In genomic region chr20:59159091-59159821, GRCh38 we compare ENCODE assay signal across 10 cellular contexts. TPM values are rescaled to one million over a fixed set of nuclear protein-coding genes. Genes with fewer than 3 reads are reported as not detected.
DNase-seq lines count a peak whose midpoint lies in the region; ATAC-seq and TF ChIP-seq lines count a peak whose summit lies in the region.
"Had no signal": no experiment of that assay in that cellular context is flagged by ENCODE, and none has a peak within 500 bp of the region (broad histone marks: within the 10 kb centered on the region; RNA-seq: fewer than 3 reads in every experiment).

No MANE protein-coding gene starts in this region.

- H2AFZ ChIP-seq in osteoblast (ENCODE audit: low read length) (no peak overlapping the region), trophoblast cell (ENCODE audit: insufficient read depth, low read length, poor library complexity) (no peak overlapping the region)
- H2AFZ ChIP-seq: parathyroid adenoma had no signal

- ATAC-seq in stimulated activated memory B cell treated with anti-CD40 and anti-IgM and Interleukin-4, amounts not matched to agents 10 μg/mL and 1 μg/mL and 100 μg/mL, for 72 hours = peak; percentile 58
- ATAC-seq in GM18867 (IDR thresholded peaks at IDR 0.05; ENCODE audit: unreplicated experiment) = no peak

- no peaks in the 10 kb centered on the region for H3K36me3 Mint-ChIP-seq in endodermal cell (ENCODE audit: low read depth)
- H3K36me3 Mint-ChIP-seq in stimulated activated memory B cell treated with anti-CD40 and anti-IgM and Interleukin-4, amounts not matched to agents 10 μg/mL and 1 μg/mL and 100 μg/mL, for 72 hours = no peaks in the 10 kb centered on the region
- H3K36me3 Mint-ChIP-seq: brain had no signal

- H3K27me3 ChIP-seq in endodermal cell (ENCODE audit: control insufficient read depth, insufficient read depth, low read length, poor library complexity, severe bottlenecking) = no peaks in the 10 kb centered on the region
- H3K27me3 ChIP-seq in osteoblast (ENCODE audit: insufficient read depth, low read length) = no peaks in the 10 kb centered on the region
- no peaks in the 10 kb centered on the region for H3K27me3 ChIP-seq in trophoblast cell (ENCODE audit: insufficient read depth, low read length)

- no peaks in the 10 kb centered on the region for H4K20me1 ChIP-seq in osteoblast (ENCODE audit: insufficient read depth, low read length)

- no peak overlapping the region for H3K27ac Mint-ChIP-seq in endodermal cell
- H3K27ac Mint-ChIP-seq in stimulated activated memory B cell treated with anti-CD40 and anti-IgM and Interleukin-4, amounts not matched to agents 10 μg/mL and 1 μg/mL and 100 μg/mL, for 72 hours = peak overlapping the region; percentile 60
- H3K27ac Mint-ChIP-seq: brain had no signal

- no peaks in the 10 kb centered on the region for H3K79me1 ChIP-seq in trophoblast cell (ENCODE audit: low read length)

- H3K4me1 ChIP-seq in endodermal cell (ENCODE audit: control insufficient read depth, insufficient read depth, low read length) (no peaks in the 10 kb centered on the region), osteoblast (ENCODE audit: insufficient read depth, low read length) (no peaks in the 10 kb centered on the region), trophoblast cell (ENCODE audit: control insufficient read depth in 1 of 2, insufficient read depth in 2 of 2, low read length in 2 of 2) (no peaks in the 10 kb centered on the region)
- H3K4me1 ChIP-seq: parathyroid adenoma had no signal

- H3K4me3 ChIP-seq in endodermal cell (ENCODE audit: low read length) (no peak overlapping the region), osteoblast (ENCODE audit: insufficient read depth, low read length) (no peak overlapping the region), trophoblast cell (ENCODE audit: low read depth, low read length) (no peak overlapping the region)

- H3K9ac ChIP-seq in endodermal cell (ENCODE audit: extremely low read depth, low read length, poor library complexity, severe bottlenecking) (no peak overlapping the region), trophoblast cell (ENCODE audit: low read length) (no peak overlapping the region)
- H3K9ac ChIP-seq: parathyroid adenoma had no signal

- no peak overlapping the region for H4K8ac ChIP-seq in trophoblast cell (ENCODE audit: low read depth, low read length)

- no peak overlapping the region for H2AK5ac ChIP-seq in trophoblast cell (ENCODE audit: low read length)

- no peak overlapping the region for H2BK120ac ChIP-seq in trophoblast cell (ENCODE audit: insufficient read depth, low read length, poor library complexity)

- no peak overlapping the region for H2BK12ac ChIP-seq in trophoblast cell (ENCODE audit: low read length)

- 88 to 97% methylated on average over 9 to 12 of the region's 12 CpGs for WGBS in endodermal cell (ENCODE audit: insufficient coverage in 1 of 2, insufficient read length in 1 of 2), 2 experiments
- no CpG with 5 or more reads among the region's 12 CpGs for WGBS in trophoblast cell (ENCODE audit: extremely low coverage, insufficient coverage, insufficient read length)

- DNase-seq in NCI-H82 treated with DMSO at 0.1 percent for 48 hours (lab: John Stamatoyannopoulos, UW; ENCODE audit: unreplicated experiment) (peak; percentile 11), endodermal cell (peak; percentile 81), DMS53 treated with DMSO at 0.1 percent for 48 hours (lab: John Stamatoyannopoulos, UW; ENCODE audit: unreplicated experiment) (no peak), osteoblast (ENCODE audit: insufficient read length, low spot score, missing footprints) (no peak), trophoblast cell (no peak)
- DNase-seq in activated CD8-positive, alpha-beta memory T cell treated with anti-CD3 and anti-CD28 coated beads for 24 hours = peak; percentile 84

- H3K9me3 Mint-ChIP-seq in endodermal cell = no peaks in the 10 kb centered on the region
- H3K9me3 Mint-ChIP-seq in stimulated activated memory B cell treated with anti-CD40 and anti-IgM and Interleukin-4, amounts not matched to agents 10 μg/mL and 1 μg/mL and 100 μg/mL, for 72 hours = no peaks in the 10 kb centered on the region

- H3K36me3 ChIP-seq in endodermal cell (ENCODE audit: control insufficient read depth, insufficient read depth, low read length) (no peaks in the 10 kb centered on the region), osteoblast (ENCODE audit: insufficient read depth, low read length) (no peaks in the 10 kb centered on the region), trophoblast cell (ENCODE audit: control insufficient read depth in 1 of 2, insufficient read depth in 2 of 2, low read length in 2 of 2) (no peaks in the 10 kb centered on the region)

- no peak overlapping the region for H3K23ac ChIP-seq in trophoblast cell (ENCODE audit: low read length)

- H3K4me3 Mint-ChIP-seq in endodermal cell = no peak overlapping the region
- peak overlapping the region; percentile 21 for H3K4me3 Mint-ChIP-seq in stimulated activated memory B cell treated with anti-CD40 and anti-IgM and Interleukin-4, amounts not matched to agents 10 μg/mL and 1 μg/mL and 100 μg/mL, for 72 hours
- H3K4me3 Mint-ChIP-seq: brain had no signal

- H2BK5ac ChIP-seq in trophoblast cell (ENCODE audit: low read depth, low read length, poor library complexity) = no peak overlapping the region

- no peak overlapping the region for H3K4ac ChIP-seq in trophoblast cell (ENCODE audit: low read depth, low read length)

- H3K79me2 ChIP-seq in osteoblast (ENCODE audit: insufficient read depth, low read length) (no peaks in the 10 kb centered on the region), trophoblast cell (ENCODE audit: control insufficient read depth, insufficient read depth, low read length, poor library complexity) (no peaks in the 10 kb centered on the region)
- H3K79me2 ChIP-seq: parathyroid adenoma had no signal

- H4K12ac ChIP-seq in trophoblast cell (ENCODE audit: low read depth, low read length) = no peak overlapping the region

- no peak overlapping the region for H4K91ac ChIP-seq in trophoblast cell (ENCODE audit: low read depth, low read length)

- no peaks in the 10 kb centered on the region for H3K9me3 ChIP-seq in endodermal cell (ENCODE audit: control insufficient read depth, low read length)
- no peaks in the 10 kb centered on the region for H3K9me3 ChIP-seq in osteoblast (ENCODE audit: low read depth, low read length)
- H3K9me3 ChIP-seq in trophoblast cell (ENCODE audit: insufficient read depth, low read depth, low read length) = peaks cover 2% of the 10 kb centered on the region

- H3K27ac ChIP-seq in endodermal cell (ENCODE audit: low read depth, low read length) (no peak overlapping the region), osteoblast (ENCODE audit: low read depth, low read length) (no peak overlapping the region), trophoblast cell (ENCODE audit: low read depth, low read length) (no peak overlapping the region)
- H3K27ac ChIP-seq: parathyroid adenoma had no signal

- no peak overlapping the region for H3K14ac ChIP-seq in trophoblast cell (ENCODE audit: low read length)

- H3K18ac ChIP-seq in trophoblast cell (ENCODE audit: low read length) = no peak overlapping the region

- peaks cover 2% of the 10 kb centered on the region for H3K27me3 Mint-ChIP-seq in endodermal cell (ENCODE audit: insufficient read depth)
- no peaks in the 10 kb centered on the region for H3K27me3 Mint-ChIP-seq in stimulated activated memory B cell treated with anti-CD40 and anti-IgM and Interleukin-4, amounts not matched to agents 10 μg/mL and 1 μg/mL and 100 μg/mL, for 72 hours

- H3K4me2 ChIP-seq in osteoblast (ENCODE audit: insufficient read depth, low read length) = no peak overlapping the region
- no peak overlapping the region for H3K4me2 ChIP-seq in trophoblast cell (ENCODE audit: low read length)

- TF ChIP-seq CTCF in endodermal cell (conservative IDR thresholded peaks at IDR 0.05) (peak; percentile 70), osteoblast (IDR thresholded peaks at IDR 0.05; ENCODE audit: extremely low read depth, low read depth, low read length) (no peak)

- H3K4me1 Mint-ChIP-seq in endodermal cell = peaks cover 6% of the 10 kb centered on the region
- H3K4me1 Mint-ChIP-seq in stimulated activated memory B cell treated with anti-CD40 and anti-IgM and Interleukin-4, amounts not matched to agents 10 μg/mL and 1 μg/mL and 100 μg/mL, for 72 hours = peaks cover 44% of the 10 kb centered on the region
- H3K4me1 Mint-ChIP-seq: brain had no signal

RNA-seq across cellular contexts. Expression of gene ZNF831, which starts 4.4 kb away (rescaled TPM):
- not detected for total RNA-seq in endodermal cell
- polyA plus RNA-seq in endodermal cell (2013, experiment 1 of 2) = not detected
- not detected for polyA plus RNA-seq in endodermal cell (2013, experiment 2 of 2)
- not detected in 2 replicates for total RNA-seq in osteoblast
- not detected in 2 replicates for polyA plus RNA-seq in trophoblast cell (2013)

Comparison
In these comparisons a context has a peak if more than half of its experiments do, and no peak if none do; other contexts are left out.
1. DNase-seq: peak in NCI-H82 treated with DMSO at 0.1 percent for 48 hours (single experiment), activated CD8-positive, alpha-beta memory T cell treated with anti-CD3 and anti-CD28 coated beads for 24 hours (single experiment) and endodermal cell (single experiment); none in DMS53 treated with DMSO at 0.1 percent for 48 hours (single experiment), osteoblast (single experiment) and trophoblast cell (0 of 2).